15 cellular contexts compared by ENCODE assay signal in the genomic region with DNA sequence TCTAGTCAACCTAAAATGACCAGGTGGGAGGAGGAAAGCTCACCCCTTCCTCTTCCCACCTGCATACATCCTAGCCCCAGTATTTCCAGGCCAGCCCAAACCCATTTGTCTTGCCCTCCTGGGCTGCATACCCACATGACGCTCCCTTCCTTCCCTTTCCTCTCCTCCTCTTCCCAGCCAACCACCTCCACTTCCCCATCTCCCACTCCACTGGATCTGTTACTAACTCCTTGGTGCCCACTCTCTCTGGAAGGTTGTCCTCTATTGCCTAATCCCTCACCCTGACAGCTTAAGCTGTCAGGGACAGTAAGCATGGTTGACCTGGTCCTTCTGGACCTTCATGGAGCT. TPM values are rescaled to one million over a fixed set of nuclear protein-coding genes. Genes with fewer than 3 reads are reported as not detected.
DNase-seq lines count a peak whose midpoint lies in the region; ATAC-seq, FAIRE-seq and TF ChIP-seq lines count a peak whose summit lies in the region.
"Had no signal": no experiment of that assay in that cellular context is flagged by ENCODE, and none has a peak within 500 bp of the region (broad histone marks: within the 10 kb centered on the region; RNA-seq: fewer than 3 reads in every experiment).

No MANE protein-coding gene starts in this region.

- H3K36me3 ChIP-seq in HepG2 (replicated peaks in 1 of 2; ENCODE audit: control insufficient read depth in 1 of 2, insufficient read depth in 2 of 2, low read length in 2 of 2) (no peaks in the 10 kb centered on the region), right lobe of liver (no peaks in the 10 kb centered on the region), SJSA1 (no peaks in the 10 kb centered on the region), hepatocyte (replicated peaks; ENCODE audit: insufficient read depth, low read depth) (no peaks in the 10 kb centered on the region), vagina (no peaks in the 10 kb centered on the region)

- no peaks in the 10 kb centered on the region for H3K9me2 ChIP-seq in hepatocyte (replicated peaks; ENCODE audit: insufficient read depth)

- no peak for FAIRE-seq in HepG2 (lab: Jason Lieb, UNC)
- FAIRE-seq: GM18507, TTC549 had no signal

- H3K4me2 ChIP-seq in HepG2 (ENCODE audit: low read depth, low read length) (no peak overlapping the region), hepatocyte (no peak overlapping the region)

- intact Hi-C loops in HepG2 (cut with micrococcal nuclease; ENCODE audit: unreplicated experiment): no loop called here
- intact Hi-C loops in right lobe of liver (cut with DNase I): no loop called here
- intact Hi-C loops in vagina (cut with DNase I): no loop called here

- no peaks in the 10 kb centered on the region for H4K20me1 ChIP-seq in HepG2 (ENCODE audit: insufficient read depth, low read length)
- H4K20me1 ChIP-seq in hepatocyte (ENCODE audit: insufficient read depth, poor library complexity, severe bottlenecking): no peaks in the 10 kb centered on the region

- no peak overlapping the region for H3K27ac ChIP-seq in HepG2 (ENCODE audit: extremely low read length, insufficient read depth, low read length)
- H3K27ac ChIP-seq in right lobe of liver: no peak overlapping the region
- peak overlapping the region; percentile 58 for H3K27ac ChIP-seq in SJSA1
- H3K27ac ChIP-seq in hepatocyte: no peak overlapping the region
- H3K27ac ChIP-seq in vagina: peak overlapping the region; percentile 62

- in situ Hi-C loops in HepG2 (cut with HindIII; ENCODE audit: extremely low pct_ligation_motif_present, low pct_unique_long_range_greater_than_20kb): no loop called here
- in situ Hi-C loops in G401 (cut with HindIII; ENCODE audit: low sequenced_read_pairs): no loop called here

- peaks cover 44% of the 10 kb centered on the region for H3K4me1 ChIP-seq in HepG2 (ENCODE audit: insufficient read depth, low read length)
- peaks cover 0 to 3% (median 0%) of the 10 kb centered on the region in 4 donors for H3K4me1 ChIP-seq in right lobe of liver
- H3K4me1 ChIP-seq in SJSA1 (replicated peaks): peaks cover 75% of the 10 kb centered on the region
- H3K4me1 ChIP-seq in hepatocyte (ENCODE audit: insufficient read depth): peaks cover 5% of the 10 kb centered on the region
- H3K4me1 ChIP-seq in vagina: peaks cover 14% of the 10 kb centered on the region

- peaks cover 2 to 10% of the 10 kb centered on the region in 2 experiments; a peak in 2 of 5 replicates for H3K27me3 ChIP-seq in HepG2 (ENCODE audit: control insufficient read depth in 1 of 2, insufficient read depth in 2 of 2, low read length in 2 of 2)
- no peaks in the 10 kb centered on the region for H3K27me3 ChIP-seq in right lobe of liver
- no peaks in the 10 kb centered on the region for H3K27me3 ChIP-seq in SJSA1 (replicated peaks)
- no peaks in the 10 kb centered on the region for H3K27me3 ChIP-seq in hepatocyte
- H3K27me3 ChIP-seq in vagina: no peaks in the 10 kb centered on the region

- TF ChIP-seq POLR2A in HepG2 (IDR thresholded peaks at IDR 0.05; ENCODE audit: insufficient read depth in 1 of 2, low read depth in 2 of 2, low read length in 2 of 2): no peak
- TF ChIP-seq POLR2A in right lobe of liver (IDR thresholded peaks at IDR 0.05): no peak
- TF ChIP-seq POLR2A in vagina (IDR thresholded peaks at IDR 0.05): no peak

- H3K4me3 ChIP-seq in HepG2 (replicated peaks in 1 of 3; ENCODE audit: insufficient read depth in 1 of 3, low read depth in 2 of 3, low read length in 3 of 3): no peak overlapping the region
- H3K4me3 ChIP-seq in right lobe of liver: no peak overlapping the region
- no peak overlapping the region for H3K4me3 ChIP-seq in SJSA1
- no peak overlapping the region for H3K4me3 ChIP-seq in hepatocyte
- no peak overlapping the region for H3K4me3 ChIP-seq in vagina

- ATAC-seq in HepG2: no peak
- no peak for ATAC-seq in right lobe of liver

- no peak for TF ChIP-seq CTCF in HepG2 (CRISPR knock-in tag; IDR thresholded peaks at IDR 0.05)
- TF ChIP-seq CTCF in right lobe of liver (IDR thresholded peaks at IDR 0.05): no peak
- no peak for TF ChIP-seq CTCF in hepatocyte (IDR thresholded peaks at IDR 0.05; ENCODE audit: poor library complexity)
- no peak for TF ChIP-seq CTCF in vagina (IDR thresholded peaks at IDR 0.05)

- H3K9me3 ChIP-seq in HepG2 (ENCODE audit: low read length) (no peaks in the 10 kb centered on the region), right lobe of liver (no peaks in the 10 kb centered on the region), SJSA1 (replicated peaks) (no peaks in the 10 kb centered on the region), hepatocyte (ENCODE audit: low read depth) (no peaks in the 10 kb centered on the region), vagina (no peaks in the 10 kb centered on the region)

- H3K79me2 ChIP-seq in HepG2 (ENCODE audit: insufficient read depth, low read length): no peaks in the 10 kb centered on the region
- no peaks in the 10 kb centered on the region for H3K79me2 ChIP-seq in hepatocyte

- POLR2A ChIA-PET in HepG2 (lab: Yijun Ruan, JAX): interaction anchor here (1.4 kb wide), 1 partner anchor 12 kb away, joined by 6 read pairs; no protein-coding TSS in a partner anchor

- TF ChIP-seq RAD21 in HepG2 (CRISPR knock-in tag; IDR thresholded peaks at IDR 0.05): no peak

- no peak overlapping the region for H3K9ac ChIP-seq in HepG2 (ENCODE audit: insufficient read depth, low read depth, low read length)

- no peak for TF ChIP-seq EP300 in HepG2 (IDR thresholded peaks at IDR 0.05; ENCODE audit: low read depth in 2 of 2, low read length in 2 of 2)
- no peak for TF ChIP-seq EP300 in HepG2 (CRISPR knock-in tag; IDR thresholded peaks at IDR 0.05; ENCODE audit: borderline replicate concordance)

- no TSS peak for BruUV-seq in HepG2 (replicated peaks; lab: Mats Ljungman, UMichigan)

- 91% methylated on average over 1 of the region's 1 CpG for WGBS in HepG2 (ENCODE audit: low lambda C conversion rate)
- 83% methylated on average over 1 of the region's 1 CpG for WGBS in right lobe of liver (ENCODE audit: insufficient coverage, low coverage, low lambda C conversion rate, missing lambda C conversion rate)
- 93% methylated on average over 1 of the region's 1 CpG for WGBS in hepatocyte (ENCODE audit: low lambda C conversion rate, missing lambda C conversion rate)

- no peak for DNase-seq in HepG2 (ENCODE audit: low spot score)
- no peak for DNase-seq in right lobe of liver
- DNase-seq in SJSA1 (ENCODE audit: low read depth in 1 of 2, low spot score in 2 of 2): no peak
- no peak for DNase-seq in hepatocyte (ENCODE audit: low spot score)
- no peak for DNase-seq in vagina (ENCODE audit: extremely low spot score in 2 of 2)
- no peak for DNase-seq in G401 (ENCODE audit: low spot score)
- DNase-seq in NCI-H2227 (lab: John Stamatoyannopoulos, UW; ENCODE audit: unreplicated experiment): no peak
- no peak for DNase-seq in activated CD4-positive, alpha-beta T cell treated with anti-CD3 and anti-CD28 coated beads for 4 hours
- DNase-seq: cortex of kidney, DMS153, hippocampal formation, NCI-H1436, NCI-H446 treated with DMSO at 0.1 percent for 48 hours had no signal

- H2AFZ ChIP-seq in HepG2 (ENCODE audit: low read length) (no peak overlapping the region), hepatocyte (peak overlapping the region; percentile 33)

- CTCF ChIA-PET in HepG2 (lab: Yijun Ruan, JAX; ENCODE audit: low intra/inter-chr PET ratio, low total read pairs): no interaction called here

TF ChIP-seq in HepG2, 621 proteins besides CTCF, POLR2A, EP300 and RAD21:
- TF ChIP-seq FOXA1 (IDR thresholded peaks at IDR 0.05): no peak
- TF ChIP-seq FOXA1 (CRISPR knock-in tag; IDR thresholded peaks at IDR 0.05): no peak
- TF ChIP-seq MXI1 (IDR thresholded peaks at IDR 0.05; ENCODE audit: borderline replicate concordance, low read depth, low read length): no peak
- no peak for TF ChIP-seq CHD2 (IDR thresholded peaks at IDR 0.05; ENCODE audit: low read depth, low read length)
- TF ChIP-seq ZFP36L1 (CRISPR knock-in tag; IDR thresholded peaks at IDR 0.05): no peak
- 0 out of 2 replicates have a peak, but pooled peaks have one; percentile 4 for TF ChIP-seq SAP130 (CRISPR knock-in tag; IDR thresholded peaks at IDR 0.05; ENCODE audit: low read depth)
- no peak for TF ChIP-seq HNRNPH1 (optimal IDR thresholded peaks at IDR 0.05; ENCODE audit: low read depth, low read length)
- TF ChIP-seq EHMT2 (IDR thresholded peaks at IDR 0.05; ENCODE audit: borderline replicate concordance, low read depth, low read length): no peak

RNA-seq across cellular contexts. Expression of a gene that starts 23.0 kb away (rescaled TPM):
- 5.4 and 7.2 TPM in 2 replicates for total RNA-seq in HepG2 (2016; rRNA removed; fragmentation: Illumina TruSeq; extraction: Trizol)
- total RNA-seq in HepG2 (2016; cell fraction: cytosol; rRNA removed; fragmentation: Illumina TruSeq; extraction: Trizol; ENCODE audit: low read depth): 4.9 and 5.4 TPM in 2 replicates
- 5.3 and 8.1 TPM in 2 replicates for total RNA-seq in HepG2 (2016; cell fraction: insoluble cytoplasmic fraction; rRNA removed; fragmentation: Illumina TruSeq; extraction: Trizol)
- total RNA-seq in HepG2 (2016; cell fraction: membrane; rRNA removed; fragmentation: Illumina TruSeq; extraction: Trizol): 9.5 and 9.8 TPM in 2 replicates
- total RNA-seq in HepG2 (2016; cell fraction: nucleus; rRNA removed; fragmentation: Illumina TruSeq; extraction: Trizol): 2.3 TPM in 2 replicates
- 2.1 and 2.4 TPM in 2 replicates for polyA plus RNA-seq in HepG2 (2011; rRNA removed)
- 1.5 and 1.8 TPM in 2 replicates for polyA plus RNA-seq in HepG2 (2011; cell fraction: cytosol; rRNA removed)
- polyA plus RNA-seq in HepG2 (2011; cell fraction: nucleus; rRNA removed): 0.77 and 1.0 TPM in 2 replicates
- polyA plus RNA-seq in HepG2 (2012): 0.56 and 0.93 TPM in 2 replicates
- 5.2 and 6.1 TPM in 2 replicates for polyA plus RNA-seq in HepG2 (2016; cell fraction: cytosol; fragmentation: Illumina TruSeq; extraction: Trizol; ENCODE audit: low read depth)
- polyA plus RNA-seq in HepG2 (2016; cell fraction: insoluble cytoplasmic fraction; fragmentation: Illumina TruSeq; extraction: Trizol; ENCODE audit: low read depth): 6.7 and 6.9 TPM in 2 replicates
- polyA plus RNA-seq in HepG2 (2016; cell fraction: membrane; fragmentation: Illumina TruSeq; extraction: Trizol; ENCODE audit: low read depth): 7.6 and 7.9 TPM in 2 replicates
- 2.5 and 2.7 TPM in 2 replicates for polyA plus RNA-seq in HepG2 (2016; cell fraction: nucleus; fragmentation: Illumina TruSeq; extraction: Trizol; ENCODE audit: insufficient read depth, low read depth)
- 0.74 and 6.6 TPM in 2 replicates for polyA minus RNA-seq in HepG2 (2011; rRNA and poly(A)+ RNA removed; ENCODE audit: low replicate concordance)
- 1.2 and 1.5 TPM in 2 replicates for polyA minus RNA-seq in HepG2 (2011; cell fraction: cytosol; rRNA and poly(A)+ RNA removed)
- 1.7 and 1.9 TPM in 2 replicates for polyA minus RNA-seq in HepG2 (2011; cell fraction: nucleus; rRNA and poly(A)+ RNA removed)
- 1 to 10 TPM in 1 of 6 experiments, under 1 TPM in 5; 0.29 to 2.1 (median 0.44) TPM for total RNA-seq in right lobe of liver
- 167 and 209 TPM in 2 replicates for total RNA-seq in SJSA1 (2014; rRNA removed; shearing (Covaris generic))
- 7.6 and 9.0 TPM in 2 replicates for total RNA-seq in hepatocyte
- polyA plus RNA-seq in hepatocyte: 6.8 and 6.9 TPM in 2 replicates
- total RNA-seq in vagina: 13.0 TPM
- 6.5 and 7.9 TPM in 2 replicates for total RNA-seq in G401 (2014; rRNA removed; shearing (Covaris generic))

Comparison
In these comparisons a context has a peak if more than half of its experiments do, and no peak if none do; other contexts are left out.
1. H3K27ac ChIP-seq: peak in SJSA1 (single experiment) and vagina (single experiment); none in HepG2 (single experiment), right lobe of liver (0 of 3) and hepatocyte (single experiment).
2. RNA of a gene that starts 23.0 kb away (total RNA-seq): 167 to 209 TPM in SJSA1; 13.0 TPM in vagina (single experiment), 7.6 to 9.0 TPM in hepatocyte, 6.5 to 7.9 TPM in G401, 2.3 to 9.8 TPM in HepG2 and 0.29 to 2.1 TPM in right lobe of liver; every median in the first group is over 10 times any median in the second.